Comparison of ENCODE assay signal across 15 cellular contexts in the genomic region with DNA sequence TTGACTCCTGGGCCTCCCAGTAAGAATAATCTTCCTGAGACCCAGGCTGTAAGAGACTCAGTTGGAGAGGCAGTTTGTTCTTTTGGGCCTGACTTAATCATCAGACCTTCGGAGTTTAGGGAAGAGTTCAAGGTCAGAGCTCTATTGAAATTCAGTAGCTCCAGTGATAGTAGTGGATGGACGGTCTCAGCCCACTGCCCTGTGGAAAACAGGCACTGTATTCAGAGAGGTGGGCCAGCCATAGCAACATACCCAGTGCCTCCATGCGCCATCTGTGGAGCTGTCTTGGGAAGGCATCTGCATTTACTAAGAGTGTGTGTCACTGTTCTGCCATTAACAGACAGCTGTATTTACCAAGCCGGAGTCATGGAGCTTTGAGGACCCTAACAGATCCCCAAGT. TPM values are rescaled to one million over a fixed set of nuclear protein-coding genes. Genes with fewer than 3 reads are reported as not detected.
DNase-seq lines count a peak whose midpoint lies in the region; ATAC-seq, FAIRE-seq and TF ChIP-seq lines count a peak whose summit lies in the region.
"Had no signal": no experiment of that assay in that cellular context is flagged by ENCODE, and none has a peak within 500 bp of the region (broad histone marks: within the 10 kb centered on the region; RNA-seq: fewer than 3 reads in every experiment).

No MANE protein-coding gene starts in this region.

- H3K27me3 ChIP-seq in BJ (ENCODE audit: control insufficient read depth, insufficient read depth, low read length) (no peaks in the 10 kb centered on the region), GM12878 (replicated peaks in 1 of 2; ENCODE audit: control insufficient read depth in 2 of 2, insufficient read depth in 2 of 2, low read length in 1 of 2) (no peaks in the 10 kb centered on the region), body of pancreas (no peaks in the 10 kb centered on the region), ascending aorta (no peaks in the 10 kb centered on the region)
- H3K27me3 ChIP-seq: ovary had no signal

- RAD21 ChIA-PET in GM12878 (lab: Charles Lee; ENCODE audit: unreplicated experiment), result interaction anchor here (0.9 to 1.5 kb wide), 6 partner anchors 11 to 68 kb away, joined by 3 to 4 read pairs (median 3); a partner anchor contains a TSS

- peaks cover 50% of the 10 kb centered on the region for H3K79me2 ChIP-seq in GM12878 (ENCODE audit: control insufficient read depth, insufficient read depth, low read length)

- peaks cover 6% of the 10 kb centered on the region for H3K36me3 ChIP-seq in BJ (ENCODE audit: control insufficient read depth, insufficient read depth, low read length)
- H3K36me3 ChIP-seq in GM12878 (ENCODE audit: control insufficient read depth in 2 of 2, insufficient read depth in 2 of 2, low read length in 1 of 2), result peaks cover 14 to 16% of the 10 kb centered on the region in 2 experiments; a peak in 3 of 4 replicates
- peaks cover 0 to 10% of the 10 kb centered on the region in 2 donors for H3K36me3 ChIP-seq in body of pancreas (replicated peaks in 1 of 2; ENCODE audit: insufficient read depth in 1 of 2, low read depth in 2 of 2)
- peaks cover 14 to 31% of the 10 kb centered on the region in 2 donors for H3K36me3 ChIP-seq in ascending aorta
- H3K36me3 ChIP-seq: ovary had no signal

- WGBS in GM12878 (ENCODE audit: insufficient coverage, insufficient replicate concordance, low lambda C conversion rate, missing lambda C conversion rate), result 98% methylated on average over 4 of the region's 4 CpGs
- 51 to 63% methylated on average over 4 of the region's 4 CpGs for WGBS in body of pancreas, 2 donors

- H3K4me1 ChIP-seq in GM12878 (ENCODE audit: control insufficient read depth, insufficient read depth, low read length) (peaks cover 11% of the 10 kb centered on the region), body of pancreas (peaks cover 34% of the 10 kb centered on the region), ascending aorta (peaks cover 4 to 10% of the 10 kb centered on the region in 2 donors)

- TF ChIP-seq CTCF in BJ (IDR thresholded peaks at IDR 0.05; ENCODE audit: insufficient read depth, low read depth, low read length), result peak; percentile 24; the same call in 1 of the 2 replicates
- TF ChIP-seq CTCF in GM12878 (IDR thresholded peaks at IDR 0.05 in 2 of 3, conservative IDR thresholded peaks at IDR 0.05 in 1 of 3; ENCODE audit: control insufficient read depth in 2 of 3, extremely low read depth in 1 of 3, insufficient read depth in 1 of 3, low read depth in 3 of 3, low read length in 3 of 3), result peak in 1 of 3 experiments; percentile 14; a peak in 1 of 6 replicates
- peak in 1 of 7 experiments; percentile 3 for TF ChIP-seq CTCF in body of pancreas (IDR thresholded peaks at IDR 0.05)
- no peak for TF ChIP-seq CTCF in ascending aorta (IDR thresholded peaks at IDR 0.05)

- DNase-seq in BJ (ENCODE audit: low read depth), result no peak
- peak; percentile 22 for DNase-seq in ELR (ENCODE audit: low read depth)
- no peak for DNase-seq in GM12878 (ENCODE audit: low read depth, low spot score)
- no peak for DNase-seq in naive B cell
- no peak for DNase-seq in body of pancreas
- no peak for DNase-seq in NAMALWA (ENCODE audit: low spot score)
- DNase-seq in ascending aorta (ENCODE audit: low spot score in 2 of 2), result no peak
- DNase-seq: activated CD4-positive, CD25-positive, alpha-beta regulatory T cell treated with anti-CD3 and anti-CD28 coated beads, Interleukin-2, amount 50 U/mL, for 72 hours; effector memory CD4-positive, alpha-beta T cell; NCI-H2081 treated with DMSO at 0.1 percent for 48 hours; ovary; Right ventricle myocardium superior; stimulated activated CD4-positive, alpha-beta T cell treated with anti-CD3 and anti-CD28 coated beads, Interleukin-4, amount 100 ng/mL, for 4 hours had no signal

- no peak for TF ChIP-seq RAD21 in GM12878 (IDR thresholded peaks at IDR 0.05; ENCODE audit: insufficient read depth, low read depth, low read length)

- H3K27ac ChIP-seq in GM12878 (ENCODE audit: control insufficient read depth, insufficient read depth) (0 out of 2 replicates have a peak overlapping the region, but pooled peaks have one; percentile 23), body of pancreas (peak overlapping the region in 1 of 4 donors; percentile 6), ascending aorta (no peak overlapping the region)

- H3K9ac ChIP-seq in GM12878 (ENCODE audit: control insufficient read depth, insufficient read depth, low read length), result peak overlapping the region; percentile 13; the same call in 1 of the 2 replicates

- H3K27me3 Mint-ChIP-seq in naive B cell, result no peaks in the 10 kb centered on the region

- H3K4me3 Mint-ChIP-seq in naive B cell, result peak overlapping the region; percentile 19 to 95 (median 48)

- no peak overlapping the region for H3K4me3 ChIP-seq in BJ (ENCODE audit: low read depth, low read length)
- peak overlapping the region; percentile 39; the same call in 1 of the 2 replicates for H3K4me3 ChIP-seq in GM12878
- no peak overlapping the region for H3K4me3 ChIP-seq in body of pancreas
- no peak overlapping the region for H3K4me3 ChIP-seq in ascending aorta
- H3K4me3 ChIP-seq: ovary had no signal

- no peak overlapping the region for H2AFZ ChIP-seq in GM12878 (ENCODE audit: control insufficient read depth, low read depth, low read length)

- H3K9me3 ChIP-seq in GM12878 (replicated peaks; ENCODE audit: control insufficient read depth, insufficient read depth, low read length) (no peaks in the 10 kb centered on the region), body of pancreas (no peaks in the 10 kb centered on the region), ascending aorta (no peaks in the 10 kb centered on the region)
- H3K9me3 ChIP-seq: ovary had no signal

- SMC1A ChIA-PET in GM12878 (lab: Charles Lee; ENCODE audit: uncharacterized antibody, unreplicated experiment), result interaction anchor here (0.7 to 2.5 kb wide), 9 partner anchors 8 to 73 kb away, joined by 3 to 13 read pairs (median 5); no protein-coding TSS in a partner anchor

- no TSS peak for BruUV-seq in GM12878 (replicated peaks; lab: Mats Ljungman, UMichigan)

- H4K20me1 ChIP-seq in GM12878 (ENCODE audit: control insufficient read depth, insufficient read depth), result 0 out of 2 replicates have a peak, but pooled peaks cover 4% of the 10 kb centered on the region

- no peak for TF ChIP-seq EP300 in GM12878 (IDR thresholded peaks at IDR 0.05; ENCODE audit: borderline replicate concordance in 1 of 2, control insufficient read depth in 1 of 2, low read depth in 2 of 2, low read length in 2 of 2)

- no peak for FAIRE-seq in GM12878 (lab: Jason Lieb, UNC)

- H3K27ac Mint-ChIP-seq in naive B cell, result peak overlapping the region in 3 of 6 donors; percentile 32 to 89 (median 69)

- no peak for TF ChIP-seq POLR2A in GM12878 (IDR thresholded peaks at IDR 0.05; ENCODE audit: low read depth, low read length)
- no peak for TF ChIP-seq POLR2A in body of pancreas (IDR thresholded peaks at IDR 0.05)

- H3K36me3 Mint-ChIP-seq in naive B cell, result peaks cover 12% of the 10 kb centered on the region in 2 donors

- CTCF ChIA-PET in BJ (lab: Yijun Ruan, JAX), result interaction anchor here (0.9 to 1.7 kb wide), 6 partner anchors 7 to 400 kb away, joined by 3 to 5 read pairs (median 4); no protein-coding TSS in a partner anchor
- CTCF ChIA-PET in GM12878 (lab: Yijun Ruan, JAX), result interaction anchor here (0.7 to 2.8 kb wide), 10 partner anchors 9 to 68 kb away, joined by 3 to 11 read pairs (median 5); a partner anchor contains a TSS

- peaks cover 14 to 45% (median 25%) of the 10 kb centered on the region in 3 donors for H3K4me1 Mint-ChIP-seq in naive B cell

- ATAC-seq in GM12878 (peak; percentile 46), naive B cell (ENCODE audit: low read depth in 2 of 2) (no peak), body of pancreas (no peak), HG03175 (IDR thresholded peaks at IDR 0.05; ENCODE audit: unreplicated experiment) (no peak)

- intact Hi-C loops in GM12878 (cut with micrococcal nuclease; ENCODE audit: unreplicated experiment) (no loop called here), body of pancreas (cut with DNase I) (no loop called here), ascending aorta (cut with DNase I) (loop anchor here (2.0 kb wide), 1 partner anchor 17 kb away; a partner anchor contains a TSS)

- H3K9me3 Mint-ChIP-seq in naive B cell, result no peaks in the 10 kb centered on the region

- POLR2A ChIA-PET in BJ (lab: Charles Lee), result no interaction called here
- POLR2A ChIA-PET in GM12878 (lab: Charles Lee), result interaction anchor here (1.0 to 2.2 kb wide), 4 partner anchors 9 to 54 kb away, joined by 4 to 14 read pairs (median 8); no protein-coding TSS in a partner anchor

- in situ Hi-C loops in GM12878 (cut with MboI), result no loop called here

- peak overlapping the region; percentile 56 for H3K4me2 ChIP-seq in GM12878 (ENCODE audit: control insufficient read depth, insufficient read depth)

RNA-seq across cellular contexts. Expression of a gene that starts 2.9 kb away (rescaled TPM):
- 136 and 174 TPM in 2 replicates for polyA plus RNA-seq in BJ (2011; rRNA removed)
- 35.5 and 47.0 TPM in 2 replicates for polyA minus RNA-seq in BJ (2011; rRNA and poly(A)+ RNA removed)
- 112 and 119 TPM in 2 replicates for total RNA-seq in GM12878 (2013; cell fraction: nucleolus; rRNA removed)
- total RNA-seq in GM12878 (2014; rRNA removed), result 167 and 177 TPM in 2 replicates
- 108 and 112 TPM in 2 replicates for total RNA-seq in GM12878 (2014; rRNA removed; fragmentation: Illumina TruSeq; extraction: Trizol)
- total RNA-seq in GM12878 (2021), result 179 and 185 TPM in 2 replicates
- 81.1 TPM for polyA plus RNA-seq in GM12878 (2011; ENCODE audit: low read depth)
- 183 and 187 TPM in 2 replicates for polyA plus RNA-seq in GM12878 (2011; rRNA removed)
- polyA plus RNA-seq in GM12878 (2011; cell fraction: cytosol; rRNA removed), result 136 and 163 TPM in 2 replicates
- 103 and 127 TPM in 2 replicates for polyA plus RNA-seq in GM12878 (2011; cell fraction: nucleus; rRNA removed)
- polyA plus RNA-seq in GM12878 (2012), result 150 and 176 TPM in 2 replicates
- 130 and 198 TPM in 2 replicates for polyA plus RNA-seq in GM12878 (2014; fragmentation: Illumina TruSeq; extraction: Trizol)
- 10 to 100 TPM in 1 of 2 experiments, 1 to 10 TPM in 1; 9.1 to 17.9 TPM for polyA plus RNA-seq in GM12878 (2014; fragmentation: Nextera tagmentation; extraction: Ambion mirVana)
- 215 and 239 TPM in 2 replicates for polyA plus RNA-seq in GM12878 (2014; rRNA removed)
- polyA plus RNA-seq in GM12878 (2016; fragmentation: Nextera tagmentation; extraction: Ambion mirVana), result 100 to 1,000 TPM; 192 to 207 TPM
- 104 and 119 TPM in 2 replicates for polyA minus RNA-seq in GM12878 (2011; rRNA and poly(A)+ RNA removed)
- 23.8 and 37.5 TPM in 2 replicates for polyA minus RNA-seq in GM12878 (2011; cell fraction: cytosol; rRNA and poly(A)+ RNA removed)
- polyA minus RNA-seq in GM12878 (2011; cell fraction: nucleus; rRNA and poly(A)+ RNA removed), result 26.4 and 66.3 TPM in 2 replicates
- 10 to 100 TPM; 73.0 to 90.9 (median 78.1) TPM for polyA plus RNA-seq in naive B cell (ENCODE audit: low read depth in 6 of 6)
- total RNA-seq in body of pancreas, result 100 to 1,000 TPM in 1 of 2 donors, 10 to 100 TPM in 1; 40.2 to 119 TPM
- total RNA-seq in ascending aorta, result 22.1 TPM

RNA-seq across cellular contexts. Expression of a gene that starts 17.0 kb away (rescaled TPM):
- polyA plus RNA-seq in BJ (2011; rRNA removed) (14.5 and 38.1 TPM in 2 replicates), GM12878 (2011; rRNA removed) (0.12 TPM in 1 of 2 replicates, not detected in the other), GM12878 (2014; fragmentation: Illumina TruSeq; extraction: Trizol) (0.03 TPM in 1 of 2 replicates, not detected in the other), GM12878 (2014; fragmentation: Nextera tagmentation; extraction: Ambion mirVana) (under 1 TPM in 1 of 2 experiments, not detected in 1; 0.05 TPM), GM12878 (2014; rRNA removed) (0.18 and 1.1 TPM in 2 replicates), GM12878 (2016; fragmentation: Nextera tagmentation; extraction: Ambion mirVana) (under 1 TPM; 0.20 to 0.48 TPM), naive B cell (ENCODE audit: low read depth in 6 of 6) (10 to 100 TPM; 10.2 to 18.9 (median 14.2) TPM)
- 12.7 and 13.6 TPM in 2 replicates for polyA minus RNA-seq in BJ (2011; rRNA and poly(A)+ RNA removed)
- total RNA-seq in GM12878 (2013; cell fraction: nucleolus; rRNA removed), result 2.0 and 2.7 TPM in 2 replicates
- total RNA-seq in GM12878 (2014; rRNA removed) (0.60 and 1.0 TPM in 2 replicates), GM12878 (2014; rRNA removed; fragmentation: Illumina TruSeq; extraction: Trizol) (not detected in 2 replicates), GM12878 (2021) (0.41 and 0.48 TPM in 2 replicates), body of pancreas (1 to 10 TPM; 1.0 to 2.0 TPM), ascending aorta (7.6 TPM)
- polyA plus RNA-seq in GM12878 (2011; ENCODE audit: low read depth), result 0.20 TPM
- 0.06 and 0.08 TPM in 2 replicates for polyA plus RNA-seq in GM12878 (2011; cell fraction: cytosol; rRNA removed)
- polyA plus RNA-seq in GM12878 (2011; cell fraction: nucleus; rRNA removed), result 0.16 and 0.44 TPM in 2 replicates
- polyA plus RNA-seq in GM12878 (2012), result 0.17 and 0.37 TPM in 2 replicates
- 0.10 TPM in 1 of 2 replicates, not detected in the other for polyA minus RNA-seq in GM12878 (2011; rRNA and poly(A)+ RNA removed)
- not detected in 2 replicates for polyA minus RNA-seq in GM12878 (2011; cell fraction: cytosol; rRNA and poly(A)+ RNA removed)
- polyA minus RNA-seq in GM12878 (2011; cell fraction: nucleus; rRNA and poly(A)+ RNA removed), result 0.19 TPM in 1 of 2 replicates, not detected in the other

RNA-seq across cellular contexts. Expression of a gene that starts 21.9 kb away (rescaled TPM):
- polyA plus RNA-seq in BJ (2011; rRNA removed), result 22.1 and 22.5 TPM in 2 replicates
- polyA minus RNA-seq in BJ (2011; rRNA and poly(A)+ RNA removed), result 38.2 and 54.1 TPM in 2 replicates
- 4.8 and 18.2 TPM in 2 replicates for total RNA-seq in GM12878 (2013; cell fraction: nucleolus; rRNA removed)
- total RNA-seq in GM12878 (2014; rRNA removed), result 78.0 and 104 TPM in 2 replicates
- 103 and 117 TPM in 2 replicates for total RNA-seq in GM12878 (2014; rRNA removed; fragmentation: Illumina TruSeq; extraction: Trizol)
- total RNA-seq in GM12878 (2021), result 237 and 241 TPM in 2 replicates
- 141 TPM for polyA plus RNA-seq in GM12878 (2011; ENCODE audit: low read depth)
- 23.9 and 34.4 TPM in 2 replicates for polyA plus RNA-seq in GM12878 (2011; rRNA removed)
- polyA plus RNA-seq in GM12878 (2011; cell fraction: cytosol; rRNA removed), result 103 and 111 TPM in 2 replicates
- 51.2 and 87.5 TPM in 2 replicates for polyA plus RNA-seq in GM12878 (2011; cell fraction: nucleus; rRNA removed)
- 181 and 188 TPM in 2 replicates for polyA plus RNA-seq in GM12878 (2012)
- 27.2 and 126 TPM in 2 replicates for polyA plus RNA-seq in GM12878 (2014; fragmentation: Illumina TruSeq; extraction: Trizol)
- 100 to 1,000 TPM in 1 of 2 experiments, 10 to 100 TPM in 1; 13.2 to 216 TPM for polyA plus RNA-seq in GM12878 (2014; fragmentation: Nextera tagmentation; extraction: Ambion mirVana)
- 129 and 191 TPM in 2 replicates for polyA plus RNA-seq in GM12878 (2014; rRNA removed)
- 100 to 1,000 TPM; 135 to 202 TPM for polyA plus RNA-seq in GM12878 (2016; fragmentation: Nextera tagmentation; extraction: Ambion mirVana)
- polyA minus RNA-seq in GM12878 (2011; rRNA and poly(A)+ RNA removed), result 36.1 and 61.2 TPM in 2 replicates
- 56.9 and 67.5 TPM in 2 replicates for polyA minus RNA-seq in GM12878 (2011; cell fraction: cytosol; rRNA and poly(A)+ RNA removed)
- 6.9 and 7.4 TPM in 2 replicates for polyA minus RNA-seq in GM12878 (2011; cell fraction: nucleus; rRNA and poly(A)+ RNA removed)
- polyA plus RNA-seq in naive B cell (ENCODE audit: low read depth in 6 of 6), result 10 to 100 TPM; 36.3 to 65.9 (median 62.6) TPM
- total RNA-seq in body of pancreas, result 100 to 1,000 TPM in 1 of 2 donors, 10 to 100 TPM in 1; 18.2 to 116 TPM
- 2.0 TPM for total RNA-seq in ascending aorta

RNA-seq across cellular contexts. Expression of a gene that starts 26.8 kb away (rescaled TPM):
- 2.6 and 4.0 TPM in 2 replicates for polyA plus RNA-seq in BJ (2011; rRNA removed)
- 0.66 and 0.77 TPM in 2 replicates for polyA minus RNA-seq in BJ (2011; rRNA and poly(A)+ RNA removed)
- 0.54 and 0.71 TPM in 2 replicates for total RNA-seq in GM12878 (2013; cell fraction: nucleolus; rRNA removed)
- total RNA-seq in GM12878 (2014; rRNA removed), result 0.16 and 0.40 TPM in 2 replicates
- not detected in 2 replicates for total RNA-seq in GM12878 (2014; rRNA removed; fragmentation: Illumina TruSeq; extraction: Trizol)
- total RNA-seq in GM12878 (2021), result 0.40 TPM in 1 of 2 replicates, not detected in the other
- polyA plus RNA-seq in GM12878 (2011; ENCODE audit: low read depth), result 0.75 TPM
- polyA plus RNA-seq in GM12878 (2011; rRNA removed), result 0.05 TPM in 1 of 2 replicates, not detected in the other
- polyA plus RNA-seq in GM12878 (2011; cell fraction: cytosol; rRNA removed), result 0.07 and 0.13 TPM in 2 replicates
- 0.26 and 0.58 TPM in 2 replicates for polyA plus RNA-seq in GM12878 (2011; cell fraction: nucleus; rRNA removed)
- 1.1 TPM in 2 replicates for polyA plus RNA-seq in GM12878 (2012)
- 0.11 and 0.12 TPM in 2 replicates for polyA plus RNA-seq in GM12878 (2014; fragmentation: Illumina TruSeq; extraction: Trizol)
- under 1 TPM in 1 of 2 experiments, not detected in 1; 0.07 TPM for polyA plus RNA-seq in GM12878 (2014; fragmentation: Nextera tagmentation; extraction: Ambion mirVana)
- 0.04 and 0.47 TPM in 2 replicates for polyA plus RNA-seq in GM12878 (2014; rRNA removed)
- polyA plus RNA-seq in GM12878 (2016; fragmentation: Nextera tagmentation; extraction: Ambion mirVana), result under 1 TPM; 0.13 to 0.23 TPM
- polyA minus RNA-seq in GM12878 (2011; rRNA and poly(A)+ RNA removed), result 0.26 TPM in 1 of 2 replicates, not detected in the other
- not detected in 2 replicates for polyA minus RNA-seq in GM12878 (2011; cell fraction: cytosol; rRNA and poly(A)+ RNA removed)
- not detected in 2 replicates for polyA minus RNA-seq in GM12878 (2011; cell fraction: nucleus; rRNA and poly(A)+ RNA removed)
- polyA plus RNA-seq in naive B cell (ENCODE audit: low read depth in 6 of 6), result 1 to 10 TPM in 2 of 6 donors, under 1 TPM in 2, not detected in 2; 0.13 to 4.9 (median 1.0) TPM
- not detected for total RNA-seq in body of pancreas
- not detected for total RNA-seq in ascending aorta
- total RNA-seq: Right ventricle myocardium superior had no signal

RNA-seq across cellular contexts. Expression of a gene that starts 35.4 kb away (rescaled TPM):
- polyA plus RNA-seq in BJ (2011; rRNA removed), result 0.21 TPM in 1 of 2 replicates, not detected in the other
- polyA minus RNA-seq in BJ (2011; rRNA and poly(A)+ RNA removed), result 1.00 TPM in 1 of 2 replicates, not detected in the other
- 1.9 and 3.7 TPM in 2 replicates for total RNA-seq in GM12878 (2013; cell fraction: nucleolus; rRNA removed)
- 27.4 and 31.2 TPM in 2 replicates for total RNA-seq in GM12878 (2014; rRNA removed)
- 20.3 and 20.6 TPM in 2 replicates for total RNA-seq in GM12878 (2014; rRNA removed; fragmentation: Illumina TruSeq; extraction: Trizol)
- total RNA-seq in GM12878 (2021), result 24.1 and 25.7 TPM in 2 replicates
- 115 TPM for polyA plus RNA-seq in GM12878 (2011; ENCODE audit: low read depth)
- polyA plus RNA-seq in GM12878 (2011; rRNA removed), result 0.35 and 0.75 TPM in 2 replicates
- 2.0 and 2.5 TPM in 2 replicates for polyA plus RNA-seq in GM12878 (2011; cell fraction: cytosol; rRNA removed)
- 0.87 and 1.1 TPM in 2 replicates for polyA plus RNA-seq in GM12878 (2011; cell fraction: nucleus; rRNA removed)
- 35.8 and 59.7 TPM in 2 replicates for polyA plus RNA-seq in GM12878 (2012)
- 9.5 and 21.9 TPM in 2 replicates for polyA plus RNA-seq in GM12878 (2014; fragmentation: Illumina TruSeq; extraction: Trizol)
- 10 to 100 TPM; 55.0 to 79.5 TPM for polyA plus RNA-seq in GM12878 (2014; fragmentation: Nextera tagmentation; extraction: Ambion mirVana)
- 41.3 and 42.9 TPM in 2 replicates for polyA plus RNA-seq in GM12878 (2014; rRNA removed)
- 1 to 10 TPM; 6.1 to 6.6 TPM for polyA plus RNA-seq in GM12878 (2016; fragmentation: Nextera tagmentation; extraction: Ambion mirVana)
- polyA minus RNA-seq in GM12878 (2011; rRNA and poly(A)+ RNA removed), result 3.3 TPM in 1 of 2 replicates, not detected in the other
- polyA minus RNA-seq in GM12878 (2011; cell fraction: cytosol; rRNA and poly(A)+ RNA removed), result not detected in 2 replicates
- not detected in 2 replicates for polyA minus RNA-seq in GM12878 (2011; cell fraction: nucleus; rRNA and poly(A)+ RNA removed)
- 1,000 to 10,000 TPM in 5 of 6 donors, 100 to 1,000 TPM in 1; 910 to 1,673 (median 1,335) TPM for polyA plus RNA-seq in naive B cell (ENCODE audit: low read depth in 6 of 6)
- total RNA-seq in body of pancreas, result not detected
- not detected for total RNA-seq in ascending aorta
- total RNA-seq: temporal lobe had no signal
- polyA plus RNA-seq: ovary had no signal
